ENCODE assay signal across 16 cellular contexts in genomic region chr9:125990186-125990792, GRCh38.
"Had no signal": no experiment of that assay in that cellular context is flagged by ENCODE, and none has a peak within 500 bp of the region (broad histone marks: within the 10 kb centered on the region; RNA-seq: fewer than 3 reads in every experiment).

No MANE protein-coding gene starts in this region.

- H3K9me3 ChIP-seq: adrenal gland, prostate gland, right atrium auricular region, transverse colon had no signal

- H3K36me3 ChIP-seq: adrenal gland, prostate gland, right atrium auricular region, transverse colon had no signal

- H3K4me3 ChIP-seq: adrenal gland, hepatocyte, prostate gland, right atrium auricular region, transverse colon had no signal

- H3K27me3 ChIP-seq: adrenal gland, hepatocyte, right atrium auricular region, transverse colon had no signal

- ATAC-seq: activated naive CD4-positive, alpha-beta T cell treated with anti-CD3 and anti-CD28 coated beads, Interleukin-2, amount 50 U/mL, for 72 hours; left cardiac atrium had no signal

- H3K27ac ChIP-seq: adrenal gland, hepatocyte, prostate gland, right atrium auricular region, transverse colon had no signal

- H3K4me1 ChIP-seq: adrenal gland, prostate gland, right atrium auricular region, transverse colon had no signal

- DNase-seq: activated B cell treated with CpG ODN at 0.5 μM for 24 hours; activated CD4-positive, alpha-beta memory T cell treated with anti-CD3 and anti-CD28 coated beads for 36 hours; activated CD4-positive, alpha-beta T cell treated with anti-CD3 and anti-CD28 coated beads for 4 hours; dermis blood vessel endothelial cell; effector memory CD4-positive, alpha-beta T cell; foreskin fibroblast; left cardiac atrium; occipital lobe; stimulated activated CD4-positive, alpha-beta T cell treated with anti-CD3 and anti-CD28 coated beads, Interleukin-15, amount 100 ng/mL, for 24 hours; stimulated activated CD4-positive, alpha-beta T cell treated with anti-CD3 and anti-CD28 coated beads, Interleukin-2, amount 100 ng/mL, for 48 hours; transverse colon had no signal
